23 cellular contexts compared by ENCODE assay signal in the genomic region with DNA sequence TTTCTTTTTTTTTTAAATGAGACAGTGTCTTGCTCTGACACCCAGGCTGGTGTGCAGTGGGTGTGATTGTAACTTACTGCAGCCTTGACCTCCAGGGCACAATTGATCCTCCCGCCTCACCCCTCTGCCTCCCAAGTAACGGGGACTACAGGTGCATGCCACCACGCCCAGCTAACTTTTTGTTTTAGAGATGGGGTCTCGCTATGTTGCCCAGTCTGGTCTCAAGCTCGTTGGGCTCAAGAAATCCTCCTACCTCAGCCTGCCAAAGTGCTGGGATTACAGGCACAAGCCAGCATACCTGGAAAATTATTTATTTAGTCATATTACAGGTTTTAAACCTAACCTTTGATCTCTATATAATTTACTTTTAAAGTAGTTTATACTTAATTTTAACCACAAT.
"Had no signal": no experiment of that assay in that cellular context is flagged by ENCODE, and none has a peak within 500 bp of the region (broad histone marks: within the 10 kb centered on the region; RNA-seq: fewer than 3 reads in every experiment).

No MANE protein-coding gene starts in this region.

- H3K4me3 Mint-ChIP-seq: activated CD4-positive, alpha-beta memory T cell treated with anti-CD3 and anti-CD28 coated beads, Interleukin-2, amount 10 ng/mL, durations not matched to agents 7 days and 5 days; activated CD4-positive, alpha-beta T cell treated with anti-CD3 and anti-CD28 coated beads, Interleukin-2, amount 10 ng/mL, durations not matched to agents 7 days and 5 days; activated naive CD4-positive, alpha-beta T cell treated with anti-CD3 and anti-CD28 coated beads, Interleukin-2, amount 10 ng/mL, durations not matched to agents 7 days and 5 days; activated naive CD8-positive, alpha-beta T cell treated with anti-CD3 and anti-CD28 coated beads for 36 hours; activated T-cell treated with anti-CD3 and anti-CD28 coated beads, Interleukin-2, amount 50 U/mL, for 72 hours; T-cell had no signal

- H3K4me3 ChIP-seq: cardiac muscle cell, SK-N-MC had no signal

- H3K27me3 Mint-ChIP-seq: activated CD4-positive, alpha-beta memory T cell treated with anti-CD3 and anti-CD28 coated beads, Interleukin-2, amount 10 ng/mL, durations not matched to agents 7 days and 5 days; activated CD4-positive, alpha-beta T cell treated with anti-CD3 and anti-CD28 coated beads, Interleukin-2, amount 10 ng/mL, durations not matched to agents 7 days and 5 days; activated naive CD8-positive, alpha-beta T cell treated with anti-CD3 and anti-CD28 coated beads for 36 hours; T-cell had no signal

- ATAC-seq: activated T-cell treated with anti-CD3 and anti-CD28 coated beads, Interleukin-2, amount 50 U/mL, for 72 hours; T-cell had no signal

- H3K27ac ChIP-seq: brain microvascular endothelial cell, cardiac muscle cell, SK-N-MC had no signal

- FAIRE-seq: TTC549 had no signal

- H3K36me3 ChIP-seq: brain microvascular endothelial cell had no signal

- H3K9me3 Mint-ChIP-seq: activated CD4-positive, alpha-beta memory T cell treated with anti-CD3 and anti-CD28 coated beads, Interleukin-2, amount 10 ng/mL, durations not matched to agents 7 days and 5 days; activated CD4-positive, alpha-beta T cell treated with anti-CD3 and anti-CD28 coated beads, Interleukin-2, amount 10 ng/mL, durations not matched to agents 7 days and 5 days; activated naive CD4-positive, alpha-beta T cell treated with anti-CD3 and anti-CD28 coated beads, Interleukin-2, amount 10 ng/mL, durations not matched to agents 7 days and 5 days; activated naive CD8-positive, alpha-beta T cell treated with anti-CD3 and anti-CD28 coated beads for 36 hours; activated T-cell treated with anti-CD3 and anti-CD28 coated beads, Interleukin-2, amount 50 U/mL, for 72 hours; activated T-helper 2 cell treated with anti-CD3 and anti-CD28 coated beads, Interferon-gamma antibody, Interleukin-2, Interleukin-4, amounts not matched to agents 10 μg/mL and 5 μg/mL and 100 μg/mL, durations not matched to agents 14 hours and 24 hours and 36 hours; T-cell had no signal

- H3K27ac Mint-ChIP-seq: activated CD4-positive, alpha-beta memory T cell treated with anti-CD3 and anti-CD28 coated beads, Interleukin-2, amount 10 ng/mL, durations not matched to agents 7 days and 5 days; activated CD4-positive, alpha-beta T cell treated with anti-CD3 and anti-CD28 coated beads, Interleukin-2, amount 10 ng/mL, durations not matched to agents 7 days and 5 days; activated naive CD4-positive, alpha-beta T cell treated with anti-CD3 and anti-CD28 coated beads, Interleukin-2, amount 10 ng/mL, durations not matched to agents 7 days and 5 days; activated naive CD8-positive, alpha-beta T cell treated with anti-CD3 and anti-CD28 coated beads for 36 hours; activated T-cell treated with anti-CD3 and anti-CD28 coated beads, Interleukin-2, amount 50 U/mL, for 72 hours; activated T-helper 2 cell treated with anti-CD3 and anti-CD28 coated beads, Interferon-gamma antibody, Interleukin-2, Interleukin-4, amounts not matched to agents 10 μg/mL and 5 μg/mL and 100 μg/mL, durations not matched to agents 14 hours and 24 hours and 36 hours; T-cell had no signal

- H3K27me3 ChIP-seq: brain microvascular endothelial cell, cardiac muscle cell had no signal

- H3K4me1 Mint-ChIP-seq: activated CD4-positive, alpha-beta memory T cell treated with anti-CD3 and anti-CD28 coated beads, Interleukin-2, amount 10 ng/mL, durations not matched to agents 7 days and 5 days; activated CD4-positive, alpha-beta T cell treated with anti-CD3 and anti-CD28 coated beads, Interleukin-2, amount 10 ng/mL, durations not matched to agents 7 days and 5 days; activated naive CD4-positive, alpha-beta T cell treated with anti-CD3 and anti-CD28 coated beads, Interleukin-2, amount 10 ng/mL, durations not matched to agents 7 days and 5 days; activated naive CD8-positive, alpha-beta T cell treated with anti-CD3 and anti-CD28 coated beads for 36 hours; T-cell had no signal

- DNase-seq: activated CD4-positive, alpha-beta memory T cell treated with anti-CD3 and anti-CD28 coated beads, Interleukin-2, amount 10 ng/mL, durations not matched to agents 7 days and 5 days; activated CD4-positive, alpha-beta T cell treated with anti-CD3 and anti-CD28 coated beads, Interleukin-2, amount 10 ng/mL, durations not matched to agents 7 days and 5 days; activated CD4-positive, CD25-positive, alpha-beta regulatory T cell; activated gamma-delta T cell treated with Interleukin-2 at 50 U/mL for 16 hours; activated naive CD4-positive, alpha-beta T cell treated with anti-CD3 and anti-CD28 coated beads, Interleukin-2, amount 10 ng/mL, durations not matched to agents 7 days and 5 days; activated naive CD8-positive, alpha-beta T cell treated with anti-CD3 and anti-CD28 coated beads for 36 hours; activated T-cell treated with anti-CD3 and anti-CD28 coated beads for 4 hours; activated T-cell treated with anti-CD3 and anti-CD28 coated beads, Interleukin-2, amount 50 U/mL, for 72 hours; KG1; NCI-H1048; NCI-H1930; NCI-H2107; NCI-H345; NCI-H510A; NCI-H526 treated with DMSO at 0.1 percent for 48 hours; T-cell; T-helper 2 cell; T1000 had no signal

- H3K36me3 Mint-ChIP-seq: activated naive CD4-positive, alpha-beta T cell treated with anti-CD3 and anti-CD28 coated beads, Interleukin-2, amount 10 ng/mL, durations not matched to agents 7 days and 5 days; activated naive CD8-positive, alpha-beta T cell treated with anti-CD3 and anti-CD28 coated beads for 36 hours had no signal
